In the genomic region with DNA sequence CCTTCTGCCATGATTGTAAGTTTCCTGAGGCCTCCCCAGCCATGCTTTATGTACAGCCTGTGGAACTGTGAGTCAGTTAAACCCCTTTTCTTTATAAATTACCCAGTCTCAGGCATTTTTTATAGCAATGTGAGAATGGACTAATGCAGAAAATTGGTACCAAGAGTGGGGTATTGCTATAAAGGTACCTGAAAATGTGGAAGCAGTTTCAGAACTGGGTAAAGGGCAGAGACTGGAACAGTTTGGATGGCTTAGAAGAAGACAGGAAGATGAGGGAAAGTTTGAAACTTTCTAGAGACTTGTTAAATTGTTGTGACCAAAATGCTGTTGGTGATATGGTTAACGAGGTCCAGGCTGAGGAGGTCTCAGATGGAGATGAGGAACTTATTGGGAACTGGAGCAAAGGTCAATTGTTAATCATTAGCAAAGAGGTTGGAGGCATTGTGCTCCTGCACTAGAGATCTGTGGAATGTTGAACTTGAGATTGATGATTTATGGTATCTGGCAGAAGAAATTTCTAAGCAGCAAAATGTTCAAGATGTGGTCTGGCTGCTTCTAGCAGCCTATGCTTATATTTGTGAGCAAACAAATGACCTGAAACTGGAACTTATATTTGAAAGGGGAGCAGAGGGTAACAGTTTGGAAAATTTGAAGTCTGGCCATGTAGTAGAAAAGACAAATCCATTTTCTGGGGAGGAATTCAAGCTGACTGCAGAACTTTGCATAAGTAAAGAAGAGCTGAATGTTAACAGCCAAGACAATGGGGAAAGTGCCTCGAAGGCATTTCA, we compare ENCODE assay signal across 30 cellular contexts.
"Had no signal": no experiment of that assay in that cellular context is flagged by ENCODE, and none has a peak within 500 bp of the region (broad histone marks: within the 10 kb centered on the region; RNA-seq: fewer than 3 reads in every experiment).

No MANE protein-coding gene starts in this region.

- ATAC-seq: activated CD4-positive, CD25-positive, alpha-beta regulatory T cell treated with anti-CD3 and anti-CD28 coated beads, Interleukin-2, amount 50 U/mL, for 24 hours; activated CD8-positive, alpha-beta T cell treated with anti-CD3 and anti-CD28 coated beads for 36 hours; activated T-cell treated with anti-CD3 and anti-CD28 coated beads, Interleukin-2, amount 50 U/mL, for 4 hours; activated T-helper 17 cell treated with anti-CD3 and anti-CD28 coated beads, Interleukin-2, amount 50 U/mL, for 72 hours; body of pancreas; esophagus mucosa; foreskin keratinocyte; gastroesophageal sphincter; T-helper 17 cell had no signal

- DNase-seq: activated B cell treated with CpG ODN at 0.5 μM for 24 hours; activated CD4-positive, alpha-beta T cell treated with anti-CD3 and anti-CD28 coated beads for 48 hours; activated CD4-positive, alpha-beta T cell treated with anti-CD3 and anti-CD28 coated beads, Interleukin-2, amount 50 U/mL, for 1 hour; activated CD4-positive, alpha-beta T cell treated with anti-CD3 and anti-CD28 coated beads, Interleukin-2, amount 50 U/mL, for 48 hours; activated CD8-positive, alpha-beta memory T cell treated with anti-CD3 and anti-CD28 coated beads for 24 hours; activated CD8-positive, alpha-beta T cell treated with anti-CD3 and anti-CD28 coated beads for 36 hours; activated effector memory CD4-positive, alpha-beta T cell treated with Interleukin-2 at 50 U/mL for 16 hours; activated gamma-delta T cell treated with Interleukin-2 at 50 U/mL for 16 hours; activated naive CD4-positive, alpha-beta T cell treated with anti-CD3 and anti-CD28 coated beads, Interleukin-2, amount 50 U/mL, for 16 hours; activated naive CD4-positive, alpha-beta T cell treated with Interleukin-2 at 50 U/mL for 16 hours; activated T-cell treated with anti-CD3 and anti-CD28 coated beads, Interleukin-2, amount 50 U/mL, for 4 hours; adrenal gland; amygdala; aorta; body of pancreas; caudate nucleus; colonic mucosa; effector CD8-positive, alpha-beta T cell; foreskin keratinocyte; head of caudate nucleus; T-helper 1 cell; T-helper 17 cell; T1000; WERI-Rb-1 had no signal

- H3K27ac Mint-ChIP-seq: activated B cell treated with CpG ODN at 0.5 μM for 24 hours; activated CD8-positive, alpha-beta T cell treated with anti-CD3 and anti-CD28 coated beads for 36 hours; activated naive CD8-positive, alpha-beta T cell; activated T-helper 17 cell treated with anti-CD3 and anti-CD28 coated beads, Interleukin-2, amount 50 U/mL, for 72 hours; T-helper 17 cell; T-helper 2 cell treated with Interferon-gamma antibody and Interleukin-4, amounts not matched to agents 5 μg/mL and 100 μg/mL, for 36 hours had no signal

- H3K27me3 ChIP-seq: adrenal gland, body of pancreas, colonic mucosa, foreskin keratinocyte, gastroesophageal sphincter had no signal

- H3K27me3 Mint-ChIP-seq: activated B cell treated with CpG ODN at 0.5 μM for 24 hours; activated CD8-positive, alpha-beta T cell treated with anti-CD3 and anti-CD28 coated beads for 36 hours; activated naive CD8-positive, alpha-beta T cell; activated T-helper 17 cell treated with anti-CD3 and anti-CD28 coated beads, Interleukin-2, amount 50 U/mL, for 72 hours; T-helper 17 cell had no signal

- H3K4me3 Mint-ChIP-seq: activated B cell treated with CpG ODN at 0.5 μM for 24 hours; activated CD8-positive, alpha-beta T cell treated with anti-CD3 and anti-CD28 coated beads for 36 hours; activated naive CD8-positive, alpha-beta T cell; activated T-cell treated with anti-CD3 and anti-CD28 coated beads, Interleukin-2, amount 50 U/mL, for 4 hours; activated T-helper 17 cell treated with anti-CD3 and anti-CD28 coated beads, Interleukin-2, amount 50 U/mL, for 72 hours; T-helper 17 cell; T-helper 2 cell treated with Interferon-gamma antibody and Interleukin-4, amounts not matched to agents 5 μg/mL and 100 μg/mL, for 36 hours had no signal

- H3K36me3 ChIP-seq: adrenal gland, colonic mucosa, WERI-Rb-1 had no signal

- H3K4me1 Mint-ChIP-seq: activated B cell treated with CpG ODN at 0.5 μM for 24 hours; activated T-helper 17 cell treated with anti-CD3 and anti-CD28 coated beads, Interleukin-2, amount 50 U/mL, for 72 hours; T-helper 17 cell had no signal

- H3K27ac ChIP-seq: adrenal gland, body of pancreas, colonic mucosa, foreskin keratinocyte, gastroesophageal sphincter, WERI-Rb-1 had no signal

- H3K4me3 ChIP-seq: adrenal gland, body of pancreas, colonic mucosa, gastroesophageal sphincter had no signal

- H3K4me1 ChIP-seq: adrenal gland, body of pancreas, colonic mucosa, foreskin keratinocyte, gastroesophageal sphincter had no signal
